8 cellular contexts compared by ENCODE assay signal in the genomic region with DNA sequence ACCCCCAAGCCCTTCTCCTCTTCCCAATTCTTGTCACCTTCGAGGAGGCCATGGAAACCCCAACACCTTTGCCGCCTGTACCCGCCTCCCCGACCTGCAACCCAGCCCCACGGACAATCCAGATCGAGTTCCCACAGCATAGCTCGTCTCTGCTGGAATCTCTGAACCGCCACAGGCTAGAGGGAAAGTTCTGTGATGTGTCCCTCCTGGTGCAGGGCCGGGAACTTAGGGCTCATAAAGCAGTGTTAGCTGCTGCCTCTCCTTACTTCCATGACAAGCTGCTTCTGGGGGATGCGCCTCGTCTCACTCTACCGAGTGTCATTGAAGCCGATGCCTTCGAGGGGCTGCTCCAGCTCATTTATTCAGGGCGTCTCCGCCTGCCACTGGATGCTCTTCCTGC. TPM values are rescaled to one million over a fixed set of nuclear protein-coding genes. Genes with fewer than 3 reads are reported as not detected.
DNase-seq lines count a peak whose midpoint lies in the region; ATAC-seq, FAIRE-seq and TF ChIP-seq lines count a peak whose summit lies in the region.

No MANE protein-coding gene starts in this region.

- DNase-seq in HL-60 (ENCODE audit: low read depth in 1 of 2, low spot score in 1 of 2) = no peak
- DNase-seq in bronchial epithelial cell (ENCODE audit: low read depth) = no peak
- DNase-seq in EL = no peak
- no peak for DNase-seq in activated CD4-positive, alpha-beta T cell treated with anti-CD3 and anti-CD28 coated beads for 1 hour
- no peak for DNase-seq in NCI-H2107 (lab: John Stamatoyannopoulos, UW)

- no peaks in the 10 kb centered on the region for H3K9me3 ChIP-seq in mononuclear cell (ENCODE audit: low read depth, low read length)

- TF ChIP-seq CTCF in 22Rv1 (IDR thresholded peaks at IDR 0.05) = no peak
- TF ChIP-seq CTCF in HL-60 (IDR thresholded peaks at IDR 0.05; ENCODE audit: insufficient read depth, low read length) = no peak
- TF ChIP-seq CTCF in bronchial epithelial cell (IDR thresholded peaks at IDR 0.05; ENCODE audit: insufficient read depth, low read length, severe bottlenecking) = no peak

- peaks cover 39% of the 10 kb centered on the region for H3K4me1 ChIP-seq in mononuclear cell (ENCODE audit: insufficient read depth, low read length)

- H3K36me3 ChIP-seq in bronchial epithelial cell (ENCODE audit: control insufficient read depth, insufficient read depth, low read length) = peaks cover 8% of the 10 kb centered on the region

- ATAC-seq in HG03196 (IDR thresholded peaks at IDR 0.05; ENCODE audit: unreplicated experiment) = no peak

- FAIRE-seq in bronchial epithelial cell (lab: Jason Lieb, UNC) = no peak

- H3K27me3 ChIP-seq in HL-60 (ENCODE audit: insufficient read depth, poor library complexity, severe bottlenecking) = no peaks in the 10 kb centered on the region
- no peaks in the 10 kb centered on the region for H3K27me3 ChIP-seq in bronchial epithelial cell (ENCODE audit: control insufficient read depth, insufficient read depth, low read length)
- H3K27me3 ChIP-seq in mononuclear cell (ENCODE audit: insufficient read depth, low read length) = no peaks in the 10 kb centered on the region

- H3K4me3 ChIP-seq in HL-60 (replicated peaks; ENCODE audit: insufficient read depth, low read length) (peak overlapping the region; percentile 85), bronchial epithelial cell (ENCODE audit: low read depth, low read length) (peak overlapping the region; percentile 88), mononuclear cell (ENCODE audit: low read length) (peak overlapping the region; percentile 80)

- H3K27ac ChIP-seq in 22Rv1 (peak overlapping the region; percentile 73), HL-60 (replicated peaks) (no peak overlapping the region; the same call in 1 of the 2 replicates)

RNA-seq across cellular contexts. Expression of gene ZBTB9, which starts 0.7 kb away (rescaled TPM):
- total RNA-seq in bronchial epithelial cell (5.9 and 6.3 TPM in 2 replicates), mononuclear cell (3.5 TPM)

RNA-seq across cellular contexts. Expression of gene SYNGAP1, which starts 35.2 kb away (rescaled TPM):
- total RNA-seq in bronchial epithelial cell (0.79 and 0.90 TPM in 2 replicates), mononuclear cell (10.5 TPM)

RNA-seq across cellular contexts. Expression of gene CUTA, which starts 37.1 kb away (rescaled TPM):
- 37.1 and 42.5 TPM in 2 replicates for total RNA-seq in bronchial epithelial cell
- total RNA-seq in mononuclear cell = 66.3 TPM

RNA-seq across cellular contexts. Expression of gene PHF1, which starts 44.2 kb away (rescaled TPM):
- 7.6 and 13.2 TPM in 2 replicates for total RNA-seq in bronchial epithelial cell
- 78.5 TPM for total RNA-seq in mononuclear cell
